In the genomic region with DNA sequence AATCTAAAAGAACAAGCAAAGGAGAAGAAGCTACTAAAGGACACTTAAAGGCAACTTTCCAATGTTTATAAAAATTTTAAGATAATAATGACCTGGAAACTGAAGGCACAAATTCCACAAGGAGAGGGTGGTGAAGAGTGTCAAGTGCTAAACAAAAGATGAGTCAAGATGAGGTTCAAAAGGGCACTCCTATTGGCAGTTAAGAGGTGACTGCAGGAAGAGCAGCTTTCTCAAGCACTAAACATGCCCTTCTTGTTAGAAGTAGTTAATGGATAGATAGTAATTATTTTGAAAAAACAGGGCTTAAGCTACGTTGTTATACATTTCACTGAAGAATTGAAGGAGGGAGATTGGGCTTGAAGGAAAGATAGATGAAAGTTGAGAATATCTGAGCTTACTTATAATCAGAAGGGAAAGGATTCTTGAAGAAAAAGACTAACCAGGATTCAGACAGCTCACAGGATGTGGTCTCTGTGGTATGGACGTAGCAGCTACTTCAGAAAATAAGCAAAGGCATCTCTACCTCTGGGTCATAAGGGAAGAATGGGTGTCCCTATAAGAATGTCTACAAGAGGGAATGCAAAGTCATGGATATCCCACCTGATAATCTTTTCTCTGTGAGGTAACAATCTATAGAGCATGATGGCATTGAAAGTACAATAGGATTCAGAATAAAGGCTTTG, we compare ENCODE assay signal across 12 cellular contexts.
DNase-seq lines count a peak whose midpoint lies in the region; ATAC-seq and TF ChIP-seq lines count a peak whose summit lies in the region.
"Had no signal": no experiment of that assay in that cellular context is flagged by ENCODE, and none has a peak within 500 bp of the region (broad histone marks: within the 10 kb centered on the region; RNA-seq: fewer than 3 reads in every experiment).

No MANE protein-coding gene starts in this region.

- no peak overlapping the region for H2AK5ac ChIP-seq in IMR-90 (ENCODE audit: low read depth, low read length)

- H2BK120ac ChIP-seq in IMR-90 (ENCODE audit: low read depth, low read length): no peak overlapping the region

- no peak overlapping the region for H3K27ac Mint-ChIP-seq in activated CD4-positive, alpha-beta memory T cell treated with anti-CD3 and anti-CD28 coated beads, Interleukin-2, amount 10 ng/mL, durations not matched to agents 7 days and 5 days
- H3K27ac Mint-ChIP-seq: nephron had no signal

- H3K9ac ChIP-seq in IMR-90 (ENCODE audit: low read depth, low read length) (no peak overlapping the region), Karpas-422 (ENCODE audit: low read length) (no peak overlapping the region)

- H3K56ac ChIP-seq in IMR-90 (ENCODE audit: extremely low read depth, insufficient read depth, low read length): no peak overlapping the region

- no peaks in the 10 kb centered on the region for H3K9me2 ChIP-seq in Karpas-422 (replicated peaks; ENCODE audit: insufficient read depth, low read length)

- no peaks in the 10 kb centered on the region for H3K79me1 ChIP-seq in IMR-90 (ENCODE audit: low read depth in 1 of 2, low read length in 2 of 2)

- H2BK5ac ChIP-seq in IMR-90 (ENCODE audit: low read depth, low read length, poor library complexity, severe bottlenecking): no peak overlapping the region

- no peak overlapping the region for H3K4ac ChIP-seq in IMR-90 (ENCODE audit: low read depth, low read length)

- intact Hi-C loops in IMR-90 (cut with micrococcal nuclease): no loop called here

- ATAC-seq in IMR-90 (ENCODE audit: low read depth): no peak

- H3K4me3 ChIP-seq in GM12865 (ENCODE audit: low read depth, low read length) (no peak overlapping the region), IMR-90 (ENCODE audit: insufficient read depth, low read depth, low read length) (no peak overlapping the region), Karpas-422 (ENCODE audit: low read length) (no peak overlapping the region)

- CTCF ChIA-PET in IMR-90 (lab: Yijun Ruan, JAX): interaction anchor here (0.6 kb wide), 1 partner anchor 1773 kb away, joined by 3 read pairs; no protein-coding TSS in a partner anchor
- CTCF ChIA-PET in activated CD4-positive, alpha-beta memory T cell treated with anti-CD3 and anti-CD28 coated beads, Interleukin-2, amount 10 ng/mL, durations not matched to agents 7 days and 5 days (lab: Charles Lee): interaction anchor here (0.9 to 1.4 kb wide), 2 partner anchors 19 to 458 kb away, joined by 3 to 4 read pairs; no protein-coding TSS in a partner anchor

- no peak overlapping the region for H4K91ac ChIP-seq in IMR-90 (ENCODE audit: insufficient read depth, low read depth, low read length)

- H4K5ac ChIP-seq in IMR-90 (ENCODE audit: low read depth, low read length): no peak overlapping the region

- no peak overlapping the region for H3K4me3 Mint-ChIP-seq in activated CD4-positive, alpha-beta memory T cell treated with anti-CD3 and anti-CD28 coated beads, Interleukin-2, amount 10 ng/mL, durations not matched to agents 7 days and 5 days
- H3K4me3 Mint-ChIP-seq: nephron had no signal

- no peaks in the 10 kb centered on the region for H3K9me3 Mint-ChIP-seq in activated CD4-positive, alpha-beta memory T cell treated with anti-CD3 and anti-CD28 coated beads, Interleukin-2, amount 10 ng/mL, durations not matched to agents 7 days and 5 days
- H3K9me3 Mint-ChIP-seq: nephron had no signal

- H2BK15ac ChIP-seq in IMR-90 (ENCODE audit: low read depth, low read length): no peak overlapping the region

- dilution Hi-C loops in IMR-90 (cut with HindIII; ENCODE audit: low sequenced_read_pairs, unreplicated experiment): no loop called here

- no peak for TF ChIP-seq POLR2A in IMR-90 (IDR thresholded peaks at IDR 0.05; ENCODE audit: low read depth, low read length)

- H3K14ac ChIP-seq in IMR-90 (replicated peaks; ENCODE audit: low read depth, low read length): no peak overlapping the region

- H3K36me3 Mint-ChIP-seq in activated CD4-positive, alpha-beta memory T cell treated with anti-CD3 and anti-CD28 coated beads, Interleukin-2, amount 10 ng/mL, durations not matched to agents 7 days and 5 days (ENCODE audit: low read depth): no peaks in the 10 kb centered on the region

- no peak overlapping the region for H2BK20ac ChIP-seq in IMR-90 (ENCODE audit: low read depth, low read length)

- peaks cover 16% of the 10 kb centered on the region for H3K4me1 Mint-ChIP-seq in activated CD4-positive, alpha-beta memory T cell treated with anti-CD3 and anti-CD28 coated beads, Interleukin-2, amount 10 ng/mL, durations not matched to agents 7 days and 5 days
- H3K4me1 Mint-ChIP-seq: nephron had no signal

- in situ Hi-C loops in IMR-90 (cut with MboI; ENCODE audit: low sequenced_read_pairs): no loop called here

- H3K79me2 ChIP-seq in Karpas-422 (ENCODE audit: low read length): no peaks in the 10 kb centered on the region

- POLR2A ChIA-PET in IMR-90 (lab: Charles Lee; ENCODE audit: unreplicated experiment): no interaction called here
- POLR2A ChIA-PET in activated CD4-positive, alpha-beta memory T cell treated with anti-CD3 and anti-CD28 coated beads, Interleukin-2, amount 10 ng/mL, durations not matched to agents 7 days and 5 days (lab: Charles Lee): no interaction called here

- no peaks in the 10 kb centered on the region for H3K36me3 ChIP-seq in IMR-90 (ENCODE audit: control insufficient read depth, insufficient read depth, low read length)
- H3K36me3 ChIP-seq in Karpas-422 (ENCODE audit: insufficient read depth, low read length): no peaks in the 10 kb centered on the region

- no peak overlapping the region for H3K27ac ChIP-seq in IMR-90 (ENCODE audit: insufficient read depth, low read length)
- H3K27ac ChIP-seq in Karpas-422 (ENCODE audit: low read length): no peak overlapping the region

- no peak overlapping the region for H4K8ac ChIP-seq in IMR-90 (ENCODE audit: low read depth in 2 of 2, low read length in 2 of 2)

- no peak overlapping the region for H3K18ac ChIP-seq in IMR-90 (ENCODE audit: low read depth, low read length)

- H3K27me3 Mint-ChIP-seq in activated CD4-positive, alpha-beta memory T cell treated with anti-CD3 and anti-CD28 coated beads, Interleukin-2, amount 10 ng/mL, durations not matched to agents 7 days and 5 days: no peaks in the 10 kb centered on the region

- H2AK9ac ChIP-seq in IMR-90 (replicated peaks; ENCODE audit: low read depth, low read length, poor library complexity): no peak overlapping the region

- H3K9me3 ChIP-seq in IMR-90 (ENCODE audit: control insufficient read depth, insufficient read depth, low read length): no peaks in the 10 kb centered on the region
- H3K9me3 ChIP-seq in Karpas-422 (ENCODE audit: low read length): no peaks in the 10 kb centered on the region

- H3K4me2 ChIP-seq in IMR-90 (ENCODE audit: low read depth, low read length) (no peak overlapping the region), Karpas-422 (ENCODE audit: low read depth, low read length, poor library complexity, severe bottlenecking) (no peak overlapping the region)

- TF ChIP-seq RAD21 in IMR-90 (IDR thresholded peaks at IDR 0.05; ENCODE audit: low read length): no peak

- H3K9me1 ChIP-seq in IMR-90 (ENCODE audit: insufficient read depth, low read length): no peaks in the 10 kb centered on the region

- H4K20me1 ChIP-seq in IMR-90 (ENCODE audit: insufficient read depth, low read length): no peaks in the 10 kb centered on the region
- H4K20me1 ChIP-seq in Karpas-422 (ENCODE audit: insufficient read depth, low read depth, low read length): no peaks in the 10 kb centered on the region

- no peak overlapping the region for H2AFZ ChIP-seq in IMR-90 (replicated peaks; ENCODE audit: low read length, poor library complexity)
- no peak overlapping the region for H2AFZ ChIP-seq in Karpas-422 (ENCODE audit: low read length)

- no peak for TF ChIP-seq CTCF in GM12865 (IDR thresholded peaks at IDR 0.05; ENCODE audit: insufficient read depth, low read depth, low read length, missing control alignments)
- TF ChIP-seq CTCF in IMR-90 (conservative IDR thresholded peaks at IDR 0.05; ENCODE audit: low read depth, low read length): no peak

- H3K23ac ChIP-seq in IMR-90 (ENCODE audit: low read depth, low read length): no peak overlapping the region

- DNase-seq in GM12865 (ENCODE audit: low read depth) (peak; percentile 1), IMR-90 (peak; percentile 17), kidney tubule cell (ENCODE audit: low spot score) (peak; percentile 63), Karpas-422 (no peak), GM19240 (ENCODE audit: insufficient read length, low spot score) (no peak), D341Med (ENCODE audit: low spot score) (no peak)
- peak; percentile 29 for DNase-seq in activated CD4-positive, alpha-beta memory T cell treated with anti-CD3 and anti-CD28 coated beads, Interleukin-2, amount 10 ng/mL, durations not matched to agents 7 days and 5 days
- DNase-seq in activated CD4-positive, alpha-beta T cell treated with anti-CD3 and anti-CD28 coated beads for 4 hours: no peak
- DNase-seq: activated CD4-positive, CD25-positive, alpha-beta regulatory T cell; activated effector memory CD4-positive, alpha-beta T cell treated with Interleukin-2 at 50 U/mL for 16 hours; kidney had no signal

- H3K27me3 ChIP-seq in IMR-90 (ENCODE audit: control insufficient read depth, insufficient read depth, low read length) (no peaks in the 10 kb centered on the region), Karpas-422 (ENCODE audit: low read length) (no peaks in the 10 kb centered on the region)

- no TSS peak for BruUV-seq in IMR-90 (replicated peaks; lab: Mats Ljungman, UMichigan)

- H3K4me1 ChIP-seq in IMR-90 (ENCODE audit: control insufficient read depth, insufficient read depth, low read length) (no peaks in the 10 kb centered on the region), Karpas-422 (ENCODE audit: low read length) (no peaks in the 10 kb centered on the region; the same call in 1 of the 2 replicates)

- WGBS in IMR-90 (ENCODE audit: extremely low coverage in 2 of 2, insufficient read length in 1 of 2), 2 experiments: no CpG with 5 or more reads among the region's 2 CpGs

TF ChIP-seq in IMR-90, 13 proteins besides CTCF, POLR2A, EP300 and RAD21:
- TF ChIP-seq NFE2L2 (IDR thresholded peaks at IDR 0.05; ENCODE audit: low read depth, low read length) (no peak), CEBPB (IDR thresholded peaks at IDR 0.05; ENCODE audit: low read depth, low read length) (no peak), BHLHE40 (IDR thresholded peaks at IDR 0.05; ENCODE audit: low read depth, low read length) (no peak)
TF ChIP-seq in IMR-90: peak in this region for 0.

Comparison
In these comparisons a context has a peak if more than half of its experiments do, and no peak if none do; other contexts are left out.
1. DNase-seq: peak in GM12865 (single experiment), IMR-90 (single experiment), activated CD4-positive, alpha-beta memory T cell treated with anti-CD3 and anti-CD28 coated beads, Interleukin-2, amount 10 ng/mL, durations not matched to agents 7 days and 5 days (single experiment) and kidney tubule cell (single experiment); none in Karpas-422 (single experiment), GM19240 (single experiment), D341Med (single experiment) and activated CD4-positive, alpha-beta T cell treated with anti-CD3 and anti-CD28 coated beads for 4 hours (0 of 2).